ENCODE assay signal across 9 cellular contexts in genomic region chr17:17783121-17783824, GRCh38. TPM values are rescaled to one million over a fixed set of nuclear protein-coding genes. Genes with fewer than 3 reads are reported as not detected.
A peak's percentile ranks its signal among the peaks of the same experiment; 100 is the strongest.
DNase-seq lines count a peak whose midpoint lies in the region; ATAC-seq lines count a peak whose summit lies in the region.
"Had no signal": no experiment of that assay in that cellular context is flagged by ENCODE, and none has a peak within 500 bp of the region (broad histone marks: within the 10 kb centered on the region; RNA-seq: fewer than 3 reads in every experiment).

No MANE protein-coding gene starts in this region.

- H3K27ac ChIP-seq in effector memory CD4-positive, alpha-beta T cell (ENCODE audit: insufficient read depth, low read length, poor library complexity, severe bottlenecking), result peak overlapping the region; percentile 32

- CTCF ChIA-PET in activated CD4-positive, alpha-beta memory T cell treated with anti-CD3 and anti-CD28 coated beads for 36 hours (lab: Charles Lee), result interaction anchor here (1.1 kb wide), 1 partner anchor 136 kb away, joined by 3 read pairs; no protein-coding TSS in a partner anchor

- ATAC-seq in stimulated activated naive B cell treated with anti-CD40 and anti-IgM and Interleukin-4, amounts not matched to agents 10 μg/mL and 1 μg/mL and 100 μg/mL, for 72 hours (replicated peaks), result peak; percentile 67 to 74
- no peak for ATAC-seq in GM21515 (IDR thresholded peaks at IDR 0.05; ENCODE audit: unreplicated experiment)
- ATAC-seq: A549 had no signal

- no peaks in the 10 kb centered on the region for H3K36me3 Mint-ChIP-seq in activated CD4-positive, alpha-beta memory T cell treated with anti-CD3 and anti-CD28 coated beads for 36 hours
- H3K36me3 Mint-ChIP-seq in stimulated activated naive B cell treated with anti-CD40 and anti-IgM and Interleukin-4, amounts not matched to agents 10 μg/mL and 1 μg/mL and 100 μg/mL, for 72 hours, result no peaks in the 10 kb centered on the region

- DNase-seq in NCI-H1417 (lab: John Stamatoyannopoulos, UW) (peak; percentile 73 to 83 (median 82)), NCI-H1417 treated with DMSO at 0.1 percent for 48 hours (lab: John Stamatoyannopoulos, UW) (no peak), NCI-H2029 treated with DMSO at 0.1 percent for 48 hours (lab: John Stamatoyannopoulos, UW) (peak; percentile 34)
- peak; percentile 75 for DNase-seq in activated CD4-positive, alpha-beta memory T cell treated with anti-CD3 and anti-CD28 coated beads for 36 hours
- DNase-seq in effector memory CD4-positive, alpha-beta T cell, result peak; percentile 35 to 51 (median 50)
- DNase-seq in stimulated activated naive B cell treated with anti-CD40 and anti-IgM and Interleukin-4, amounts not matched to agents 10 μg/mL and 1 μg/mL and 100 μg/mL, for 72 hours, result peak; percentile 46

- peaks cover 17% of the 10 kb centered on the region for H3K4me1 ChIP-seq in effector memory CD4-positive, alpha-beta T cell (ENCODE audit: control insufficient read depth, insufficient read depth, low read length, poor library complexity, severe bottlenecking)
- H3K4me1 ChIP-seq in mononuclear cell (ENCODE audit: insufficient read depth, low read length), result peaks cover 36% of the 10 kb centered on the region

- no peaks in the 10 kb centered on the region for H3K27me3 Mint-ChIP-seq in activated CD4-positive, alpha-beta memory T cell treated with anti-CD3 and anti-CD28 coated beads for 36 hours
- peaks cover 4 to 10% of the 10 kb centered on the region in 2 donors for H3K27me3 Mint-ChIP-seq in stimulated activated naive B cell treated with anti-CD40 and anti-IgM and Interleukin-4, amounts not matched to agents 10 μg/mL and 1 μg/mL and 100 μg/mL, for 72 hours

- no peak overlapping the region for H3K27ac Mint-ChIP-seq in activated CD4-positive, alpha-beta memory T cell treated with anti-CD3 and anti-CD28 coated beads for 36 hours
- H3K27ac Mint-ChIP-seq in stimulated activated naive B cell treated with anti-CD40 and anti-IgM and Interleukin-4, amounts not matched to agents 10 μg/mL and 1 μg/mL and 100 μg/mL, for 72 hours, result peak overlapping the region; percentile 47

- peaks cover 7% of the 10 kb centered on the region for H3K4me1 Mint-ChIP-seq in activated CD4-positive, alpha-beta memory T cell treated with anti-CD3 and anti-CD28 coated beads for 36 hours (ENCODE audit: low read depth)
- peaks cover 25 to 48% of the 10 kb centered on the region in 2 donors for H3K4me1 Mint-ChIP-seq in stimulated activated naive B cell treated with anti-CD40 and anti-IgM and Interleukin-4, amounts not matched to agents 10 μg/mL and 1 μg/mL and 100 μg/mL, for 72 hours

- POLR2A ChIA-PET in activated CD4-positive, alpha-beta memory T cell treated with anti-CD3 and anti-CD28 coated beads for 36 hours (lab: Charles Lee), result no interaction called here

- peak overlapping the region; percentile 67 for H3K4me3 Mint-ChIP-seq in activated CD4-positive, alpha-beta memory T cell treated with anti-CD3 and anti-CD28 coated beads for 36 hours
- peak overlapping the region; percentile 79 to 81 for H3K4me3 Mint-ChIP-seq in stimulated activated naive B cell treated with anti-CD40 and anti-IgM and Interleukin-4, amounts not matched to agents 10 μg/mL and 1 μg/mL and 100 μg/mL, for 72 hours

- no peaks in the 10 kb centered on the region for H3K9me3 Mint-ChIP-seq in activated CD4-positive, alpha-beta memory T cell treated with anti-CD3 and anti-CD28 coated beads for 36 hours
- H3K9me3 Mint-ChIP-seq in stimulated activated naive B cell treated with anti-CD40 and anti-IgM and Interleukin-4, amounts not matched to agents 10 μg/mL and 1 μg/mL and 100 μg/mL, for 72 hours, result no peaks in the 10 kb centered on the region

- H3K4me3 ChIP-seq in effector memory CD4-positive, alpha-beta T cell (ENCODE audit: insufficient read depth, low read depth, low read length, poor library complexity, severe bottlenecking), result peak overlapping the region; percentile 68
- H3K4me3 ChIP-seq in mononuclear cell (ENCODE audit: low read length), result peak overlapping the region; percentile 30

- H3K27me3 ChIP-seq in effector memory CD4-positive, alpha-beta T cell (replicated peaks; ENCODE audit: control insufficient read depth, insufficient read depth, low read length, poor library complexity, severe bottlenecking), result no peaks in the 10 kb centered on the region
- peaks cover 16% of the 10 kb centered on the region for H3K27me3 ChIP-seq in mononuclear cell (ENCODE audit: insufficient read depth, low read length)

- intact Hi-C loops in activated CD4-positive, alpha-beta memory T cell treated with anti-CD3 and anti-CD28 coated beads for 36 hours (cut with micrococcal nuclease), result loop anchor here (1.0 to 5.0 kb wide), 3 partner anchors 9 to 101 kb away; partner anchors contain the start of gene RAI1

- H3K9me3 ChIP-seq in effector memory CD4-positive, alpha-beta T cell (ENCODE audit: control insufficient read depth, low read length), result no peaks in the 10 kb centered on the region
- no peaks in the 10 kb centered on the region for H3K9me3 ChIP-seq in mononuclear cell (ENCODE audit: low read depth, low read length)
- H3K9me3 ChIP-seq: A549 had no signal

- no peaks in the 10 kb centered on the region for H3K36me3 ChIP-seq in effector memory CD4-positive, alpha-beta T cell (ENCODE audit: control insufficient read depth, insufficient read depth, low read length)

RNA-seq across cellular contexts. Expression of gene SREBF1, which starts 53.5 kb away (rescaled TPM):
- total RNA-seq in activated CD4-positive, alpha-beta memory T cell treated with anti-CD3 and anti-CD28 coated beads for 36 hours, result 100 to 1,000 TPM in 1 of 2 experiments, 10 to 100 TPM in 1; 93.7 to 106 TPM
- 61.9 TPM for total RNA-seq in mononuclear cell
